ENCODE assay signal across 25 cellular contexts in genomic region chr10:79308969-79309665, GRCh38. TPM values are rescaled to one million over a fixed set of nuclear protein-coding genes. Genes with fewer than 3 reads are reported as not detected.
DNase-seq lines count a peak whose midpoint lies in the region; ATAC-seq and TF ChIP-seq lines count a peak whose summit lies in the region.
"Had no signal": no experiment of that assay in that cellular context is flagged by ENCODE, and none has a peak within 500 bp of the region (broad histone marks: within the 10 kb centered on the region; RNA-seq: fewer than 3 reads in every experiment).

No MANE protein-coding gene starts in this region.

- no peaks in the 10 kb centered on the region; the same call in 1 of the 2 replicates for H3K9me3 ChIP-seq in AG04450 (ENCODE audit: control insufficient read depth, insufficient read depth, low read length)
- H3K9me3 ChIP-seq in colonic mucosa = no peaks in the 10 kb centered on the region
- no peaks in the 10 kb centered on the region for H3K9me3 ChIP-seq in mucosa of descending colon

- DNase-seq in AG04450 (ENCODE audit: low read depth, low spot score) = no peak
- DNase-seq in CD14-positive monocyte (ENCODE audit: low spot score) = no peak
- DNase-seq in colonic mucosa = peak; percentile 53
- peak in 2 of 3 donors; percentile 46 to 59 for DNase-seq in mucosa of descending colon
- DNase-seq in epidermal melanocyte (ENCODE audit: insufficient read length, low spot score) = no peak
- no peak for DNase-seq in HuH-7 (ENCODE audit: low spot score)
- no peak for DNase-seq in G401 (ENCODE audit: low spot score)
- no peak for DNase-seq in mucosa of gallbladder (ENCODE audit: low spot score)
- DNase-seq: activated B cell treated with CpG ODN at 0.5 μM for 24 hours; COR-L47; dermis blood vessel endothelial cell; foreskin keratinocyte; hypothalamus; mammary epithelial cell; MV-4-11; naive B cell; NCI-H187 treated with DMSO at 0.1 percent for 48 hours; PC-3; stimulated activated CD4-positive, alpha-beta T cell treated with anti-CD3 and anti-CD28 coated beads, Interleukin-1b, Interleukin-23, amount 100 ng/mL, for 48 hours; stimulated activated naive CD4-positive, alpha-beta T cell treated with Interleukin-2 at 50 U/mL for 16 hours; T1000 had no signal

- no peak overlapping the region for H3K9ac ChIP-seq in colonic mucosa (ENCODE audit: low read depth in 2 of 2, low read length in 2 of 2)
- H3K9ac ChIP-seq: KMS-11, parathyroid adenoma had no signal

- peak overlapping the region; percentile 2 for H3K27ac ChIP-seq in AG04450 (ENCODE audit: low read depth, low read length)
- no peak overlapping the region for H3K27ac ChIP-seq in colonic mucosa
- H3K27ac ChIP-seq: epithelial cell of prostate, foreskin keratinocyte, KMS-11, parathyroid adenoma had no signal

- H3K4me3 ChIP-seq in AG04450 (ENCODE audit: low read depth, low read length) = no peak overlapping the region
- H3K4me3 ChIP-seq in colonic mucosa = no peak overlapping the region
- H3K4me3 ChIP-seq in mucosa of descending colon = no peak overlapping the region

- intact Hi-C loops in CD14-positive monocyte (cut with micrococcal nuclease) = no loop called here
- intact Hi-C loops in colonic mucosa (cut with DNase I) = no loop called here
- intact Hi-C loops in mucosa of descending colon (cut with DNase I, micrococcal nuclease) = no loop called here

- peak; percentile 21 for ATAC-seq in mucosa of descending colon
- ATAC-seq: foreskin keratinocyte, PC-3 had no signal

- peaks cover 91 to 98% of the 10 kb centered on the region in 2 donors for H3K36me3 Mint-ChIP-seq in CD14-positive monocyte

- H3K36me3 ChIP-seq in colonic mucosa (peaks cover 13% of the 10 kb centered on the region), mucosa of descending colon (ENCODE audit: low read depth) (peaks cover 6% of the 10 kb centered on the region)

- CTCF ChIA-PET in AG04450 (lab: Charles Lee) = no interaction called here

- no peaks in the 10 kb centered on the region for H3K27me3 Mint-ChIP-seq in CD14-positive monocyte (ENCODE audit: low read depth in 3 of 3)
- H3K27me3 Mint-ChIP-seq: activated B cell treated with CpG ODN at 0.5 μM for 24 hours, naive B cell, type B pancreatic cell had no signal

- peak overlapping the region in 1 of 2 donors; percentile 40 for H3K4me3 Mint-ChIP-seq in CD14-positive monocyte
- H3K4me3 Mint-ChIP-seq: activated B cell treated with CpG ODN at 0.5 μM for 24 hours, naive B cell, type B pancreatic cell had no signal

- H3K9me3 Mint-ChIP-seq in CD14-positive monocyte = peaks cover 0 to 2% (median 0%) of the 10 kb centered on the region in 7 donors
- H3K9me3 Mint-ChIP-seq: activated B cell treated with CpG ODN at 0.5 μM for 24 hours, naive B cell, type B pancreatic cell had no signal

- POLR2A ChIA-PET in AG04450 (lab: Yijun Ruan, JAX) = no interaction called here

- in situ Hi-C loops in G401 (cut with HindIII; ENCODE audit: low sequenced_read_pairs) = no loop called here

- H3K27me3 ChIP-seq in AG04450 (ENCODE audit: control insufficient read depth, insufficient read depth, low read length) (no peaks in the 10 kb centered on the region), colonic mucosa (no peaks in the 10 kb centered on the region)
- H3K27me3 ChIP-seq: foreskin keratinocyte had no signal

- peaks cover 21% of the 10 kb centered on the region for H3K4me1 Mint-ChIP-seq in CD14-positive monocyte
- H3K4me1 Mint-ChIP-seq: activated B cell treated with CpG ODN at 0.5 μM for 24 hours had no signal

- H3K4me1 ChIP-seq in colonic mucosa (no peaks in the 10 kb centered on the region), mucosa of descending colon (ENCODE audit: low read depth) (no peaks in the 10 kb centered on the region)
- H3K4me1 ChIP-seq: parathyroid adenoma had no signal

- peak overlapping the region in 6 of 7 donors; percentile 54 to 78 (median 68) for H3K27ac Mint-ChIP-seq in CD14-positive monocyte
- H3K27ac Mint-ChIP-seq: activated B cell treated with CpG ODN at 0.5 μM for 24 hours, type B pancreatic cell had no signal

- no peak for TF ChIP-seq CTCF in AG04450 (IDR thresholded peaks at IDR 0.05; ENCODE audit: low read depth, low read length)
- TF ChIP-seq CTCF in CD14-positive monocyte (IDR thresholded peaks at IDR 0.05) = no peak
- TF ChIP-seq CTCF in colonic mucosa (IDR thresholded peaks at IDR 0.05) = no peak
- TF ChIP-seq CTCF in mucosa of descending colon (IDR thresholded peaks at IDR 0.05) = no peak

RNA-seq across cellular contexts. Expression of gene PPIF, which starts 38.2 kb away (rescaled TPM):
- polyA plus RNA-seq in AG04450 (2011; rRNA removed) = 68.6 and 77.2 TPM in 2 replicates
- 50.0 and 81.1 TPM in 2 replicates for polyA minus RNA-seq in AG04450 (2011; rRNA and poly(A)+ RNA removed)
- polyA plus RNA-seq in CD14-positive monocyte = 10 to 100 TPM; 36.6 to 52.3 TPM
- total RNA-seq in colonic mucosa = 100 to 1,000 TPM in 1 of 2 donors, 10 to 100 TPM in 1; 99.3 to 154 TPM
- 10 to 100 TPM; 54.6 to 88.5 (median 77.3) TPM for total RNA-seq in mucosa of descending colon
- 58.4 and 66.1 TPM in 2 replicates for total RNA-seq in G401 (2014; rRNA removed; shearing (Covaris generic))
- 49.4 TPM for total RNA-seq in mucosa of gallbladder

Comparison
In these comparisons a context has a peak if more than half of its experiments do, and no peak if none do; other contexts are left out.
1. DNase-seq: peak in colonic mucosa (single experiment) and mucosa of descending colon (2 of 3); none in AG04450 (single experiment), CD14-positive monocyte (single experiment), epidermal melanocyte (single experiment), HuH-7 (single experiment), G401 (single experiment) and mucosa of gallbladder (single experiment).